In the genomic region with DNA sequence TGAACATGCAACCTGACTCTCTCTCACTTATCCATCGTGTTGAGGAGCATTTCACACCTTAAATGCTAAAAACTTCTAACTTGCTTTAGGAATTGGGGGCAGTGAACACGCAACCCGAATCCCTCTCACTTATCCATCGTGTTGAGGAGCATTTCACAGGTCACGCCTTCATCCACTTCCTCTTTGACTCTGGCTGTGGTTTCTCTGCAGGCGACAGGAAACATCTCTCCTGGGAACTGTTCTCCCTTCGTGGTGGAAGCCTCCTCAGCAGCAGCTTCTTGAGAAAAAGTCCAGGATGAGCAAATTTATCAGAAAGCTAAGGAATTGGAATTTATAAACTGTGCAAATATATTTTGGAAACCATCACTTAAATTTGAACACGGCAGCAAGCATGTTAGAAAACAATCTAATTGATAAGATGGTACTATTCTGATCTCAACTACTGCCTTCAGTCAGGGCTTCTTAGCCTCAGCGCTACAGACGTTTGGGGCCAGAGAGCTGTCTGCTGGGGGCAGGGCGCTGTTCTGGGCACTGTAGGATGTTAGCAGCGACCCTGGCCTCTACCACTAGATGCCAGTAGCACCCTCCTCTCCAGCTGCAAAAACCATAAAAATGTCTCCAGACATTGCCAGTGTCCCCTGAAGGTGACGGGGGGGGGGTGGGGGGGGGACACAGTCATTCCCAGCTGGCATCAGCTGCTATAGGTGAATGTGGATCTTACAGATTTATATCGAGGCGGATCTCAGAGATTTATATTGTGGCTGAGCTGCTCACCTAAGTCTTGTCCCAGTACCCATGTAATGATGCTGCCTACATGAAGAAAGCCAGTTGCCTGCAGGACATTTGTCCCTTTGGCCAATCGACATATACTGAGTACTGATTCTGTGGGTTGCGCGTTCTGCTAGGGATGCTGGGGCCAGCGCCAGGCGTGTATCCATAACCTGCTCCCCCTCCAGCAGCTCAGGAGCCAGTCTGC, we compare ENCODE assay signal across 2 cellular contexts.
A peak's percentile ranks its signal among the peaks of the same experiment; 100 is the strongest.
TF ChIP-seq lines count a peak whose summit lies in the region.

No MANE protein-coding gene starts in this region.

TF ChIP-seq in HEK293, 187 proteins besides CTCF, POLR2A, EP300 and RAD21:
- TF ChIP-seq ZNF654 (tag by site-specific recombination; IDR thresholded peaks at IDR 0.05; ENCODE audit: low read depth): peak; percentile 46
- 0 out of 2 replicates have a peak, but pooled peaks have one; percentile 23 for TF ChIP-seq GLIS2 (tag by site-specific recombination; IDR thresholded peaks at IDR 0.05)
- TF ChIP-seq, protein P1, sequence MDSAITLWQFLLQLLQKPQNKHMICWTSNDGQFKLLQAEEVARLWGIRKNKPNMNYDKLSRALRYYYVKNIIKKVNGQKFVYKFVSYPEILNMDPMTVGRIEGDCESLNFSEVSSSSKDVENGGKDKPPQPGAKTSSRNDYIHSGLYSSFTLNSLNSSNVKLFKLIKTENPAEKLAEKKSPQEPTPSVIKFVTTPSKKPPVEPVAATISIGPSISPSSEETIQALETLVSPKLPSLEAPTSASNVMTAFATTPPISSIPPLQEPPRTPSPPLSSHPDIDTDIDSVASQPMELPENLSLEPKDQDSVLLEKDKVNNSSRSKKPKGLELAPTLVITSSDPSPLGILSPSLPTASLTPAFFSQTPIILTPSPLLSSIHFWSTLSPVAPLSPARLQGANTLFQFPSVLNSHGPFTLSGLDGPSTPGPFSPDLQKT (IDR thresholded peaks at IDR 0.05; ENCODE audit: borderline replicate concordance, low read depth, low read length): no peak
- TF ChIP-seq ZNF596 (tag by site-specific recombination; IDR thresholded peaks at IDR 0.05): no peak
TF ChIP-seq in HEK293: peak in this region for 2.

TF ChIP-seq in GM12878, 131 proteins besides CTCF, POLR2A, EP300 and RAD21:
- TF ChIP-seq, protein P2, sequence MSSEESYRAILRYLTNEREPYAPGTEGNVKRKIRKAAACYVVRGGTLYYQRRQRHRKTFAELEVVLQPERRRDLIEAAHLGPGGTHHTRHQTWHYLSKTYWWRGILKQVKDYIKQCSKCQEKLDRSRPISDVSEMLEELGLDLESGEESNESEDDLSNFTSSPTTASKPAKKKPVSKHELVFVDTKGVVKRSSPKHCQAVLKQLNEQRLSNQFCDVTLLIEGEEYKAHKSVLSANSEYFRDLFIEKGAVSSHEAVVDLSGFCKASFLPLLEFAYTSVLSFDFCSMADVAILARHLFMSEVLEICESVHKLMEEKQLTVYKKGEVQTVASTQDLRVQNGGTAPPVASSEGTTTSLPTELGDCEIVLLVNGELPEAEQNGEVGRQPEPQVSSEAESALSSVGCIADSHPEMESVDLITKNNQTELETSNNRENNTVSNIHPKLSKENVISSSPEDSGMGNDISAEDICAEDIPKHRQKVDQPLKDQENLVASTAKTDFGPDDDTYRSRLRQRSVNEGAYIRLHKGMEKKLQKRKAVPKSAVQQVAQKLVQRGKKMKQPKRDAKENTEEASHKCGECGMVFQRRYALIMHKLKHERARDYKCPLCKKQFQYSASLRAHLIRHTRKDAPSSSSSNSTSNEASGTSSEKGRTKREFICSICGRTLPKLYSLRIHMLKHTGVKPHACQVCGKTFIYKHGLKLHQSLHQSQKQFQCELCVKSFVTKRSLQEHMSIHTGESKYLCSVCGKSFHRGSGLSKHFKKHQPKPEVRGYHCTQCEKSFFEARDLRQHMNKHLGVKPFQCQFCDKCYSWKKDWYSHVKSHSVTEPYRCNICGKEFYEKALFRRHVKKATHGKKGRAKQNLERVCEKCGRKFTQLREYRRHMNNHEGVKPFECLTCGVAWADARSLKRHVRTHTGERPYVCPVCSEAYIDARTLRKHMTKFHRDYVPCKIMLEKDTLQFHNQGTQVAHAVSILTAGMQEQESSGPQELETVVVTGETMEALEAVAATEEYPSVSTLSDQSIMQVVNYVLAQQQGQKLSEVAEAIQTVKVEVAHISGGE (CRISPR knock-in tag; IDR thresholded peaks at IDR 0.05): no peak
- no peak for TF ChIP-seq CHD1 (IDR thresholded peaks at IDR 0.05; ENCODE audit: low read depth, low read length)
- peak; percentile 53; the same call in 1 of the 2 replicates for TF ChIP-seq IKZF1 (conservative IDR thresholded peaks at IDR 0.05)
- TF ChIP-seq SPI1 (IDR thresholded peaks at IDR 0.05; ENCODE audit: borderline replicate concordance, insufficient read depth, low read depth, low read length): peak; percentile 75
- 0 out of 2 replicates have a peak, but pooled peaks have one; percentile 48 for TF ChIP-seq YY1 (IDR thresholded peaks at IDR 0.05; ENCODE audit: low read depth, low read length)
- peak; percentile 39; the same call in 1 of the 2 replicates for TF ChIP-seq SMARCA5 (IDR thresholded peaks at IDR 0.05)
- TF ChIP-seq LARP7 (IDR thresholded peaks at IDR 0.05): 0 out of 2 replicates have a peak, but pooled peaks have one; percentile 35
- peak; percentile 55; the same call in 1 of the 2 replicates for TF ChIP-seq EED (IDR thresholded peaks at IDR 0.05; ENCODE audit: low read depth)
- TF ChIP-seq RUNX3 (IDR thresholded peaks at IDR 0.05; ENCODE audit: low read length): peak; percentile 25; the same call in 1 of the 2 replicates
- 0 out of 2 replicates have a peak, but pooled peaks have one; percentile 13 for TF ChIP-seq DPF2 (IDR thresholded peaks at IDR 0.05)
- TF ChIP-seq RB1 (IDR thresholded peaks at IDR 0.05; ENCODE audit: borderline replicate concordance): 0 out of 2 replicates have a peak, but pooled peaks have one; percentile 28
- no peak for TF ChIP-seq SP1 (IDR thresholded peaks at IDR 0.05; ENCODE audit: low read depth, low read length)
- 0 out of 2 replicates have a peak, but pooled peaks have one; percentile 48 for TF ChIP-seq CHD2 (IDR thresholded peaks at IDR 0.05; ENCODE audit: borderline replicate concordance, low read depth, low read length)
- peak; percentile 34; the same call in 1 of the 2 replicates for TF ChIP-seq SMC3 (IDR thresholded peaks at IDR 0.05; ENCODE audit: borderline replicate concordance, low read length)
- TF ChIP-seq RAD51 (IDR thresholded peaks at IDR 0.05): no peak
- TF ChIP-seq IKZF2 (IDR thresholded peaks at IDR 0.05): peak in 1 of 2 experiments; percentile 34; a peak in 2 of 4 replicates
